Comparison of ENCODE assay signal across 17 cellular contexts in the genomic region with DNA sequence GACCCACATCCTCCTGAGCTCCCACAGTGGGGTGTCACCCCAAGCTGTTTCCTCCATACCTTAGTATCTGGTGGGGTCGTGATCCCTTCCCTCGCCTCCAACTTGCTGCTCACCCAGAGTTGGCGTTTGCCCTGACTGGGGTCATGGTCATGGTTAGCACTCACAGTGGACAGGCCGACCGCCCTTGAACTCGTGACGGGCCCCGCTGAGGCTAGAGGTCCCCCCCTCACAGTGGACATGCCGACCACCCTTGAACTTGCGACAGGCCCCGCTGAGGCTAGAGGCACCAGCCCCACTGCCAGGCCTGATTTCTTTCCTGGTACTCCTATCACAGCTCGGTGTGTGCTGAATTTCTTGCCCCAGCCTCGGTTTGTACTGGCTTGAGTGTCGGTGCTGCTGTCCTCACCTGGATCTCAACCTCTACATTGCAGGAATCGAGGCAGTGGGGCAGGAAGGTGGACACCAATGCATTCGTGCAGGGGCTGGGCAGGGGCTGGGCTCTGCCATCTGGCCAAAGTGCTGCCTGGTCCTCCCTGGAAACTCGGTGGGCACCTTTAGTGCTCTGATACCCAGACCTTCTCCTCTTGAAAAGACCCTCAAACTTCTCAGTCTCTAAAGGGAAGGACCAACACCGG. TPM values are rescaled to one million over a fixed set of nuclear protein-coding genes. Genes with fewer than 3 reads are reported as not detected.
DNase-seq lines count a peak whose midpoint lies in the region; ATAC-seq and TF ChIP-seq lines count a peak whose summit lies in the region.
"Had no signal": no experiment of that assay in that cellular context is flagged by ENCODE, and none has a peak within 500 bp of the region (broad histone marks: within the 10 kb centered on the region; RNA-seq: fewer than 3 reads in every experiment).

No MANE protein-coding gene starts in this region.

- H3K9me3 ChIP-seq in upper lobe of right lung (no peaks in the 10 kb centered on the region), adrenal gland (replicated peaks in 1 of 3) (no peaks in the 10 kb centered on the region), T-helper 17 cell (ENCODE audit: control insufficient read depth, low read length, poor library complexity, severe bottlenecking) (no peaks in the 10 kb centered on the region)
- H3K9me3 ChIP-seq: A549, Caco-2 had no signal

- peaks cover 0 to 2% of the 10 kb centered on the region in 2 donors for H3K27me3 Mint-ChIP-seq in natural killer cell treated with Interleukin-12 subunit alpha and Interleukin-12 subunit beta and Interleukin-15 and Interleukin-18, amount 100 ng/mL, for 72 hours
- H3K27me3 Mint-ChIP-seq in natural killer cell (ENCODE audit: low read depth in 2 of 2), result no peaks in the 10 kb centered on the region
- H3K27me3 Mint-ChIP-seq in T-helper 17 cell, result peaks cover 36% of the 10 kb centered on the region

- no peak overlapping the region for H3K4me3 Mint-ChIP-seq in natural killer cell treated with Interleukin-12 subunit alpha and Interleukin-12 subunit beta and Interleukin-15 and Interleukin-18, amount 100 ng/mL, for 72 hours
- H3K4me3 Mint-ChIP-seq in natural killer cell (no peak overlapping the region), T-helper 17 cell (no peak overlapping the region)
- H3K4me3 Mint-ChIP-seq: CD4-positive, alpha-beta T cell had no signal

- H3K4me3 ChIP-seq in upper lobe of right lung (no peak overlapping the region), adrenal gland (no peak overlapping the region)
- H3K4me3 ChIP-seq: A549 had no signal

- no peaks in the 10 kb centered on the region for H3K4me1 ChIP-seq in upper lobe of right lung
- H3K4me1 ChIP-seq in adrenal gland (replicated peaks in 1 of 2), result no peaks in the 10 kb centered on the region
- H3K4me1 ChIP-seq: A549, Caco-2 had no signal

- intact Hi-C loops in natural killer cell (cut with micrococcal nuclease) (no loop called here), posterior vena cava (cut with DNase I) (no loop called here), upper lobe of right lung (cut with DNase I) (no loop called here), adrenal gland (cut with DNase I) (no loop called here)

- no peaks in the 10 kb centered on the region for H3K4me1 Mint-ChIP-seq in natural killer cell treated with Interleukin-12 subunit alpha and Interleukin-12 subunit beta and Interleukin-15 and Interleukin-18, amount 100 ng/mL, for 72 hours (ENCODE audit: low read depth in 2 of 2)
- no peaks in the 10 kb centered on the region for H3K4me1 Mint-ChIP-seq in natural killer cell
- no peaks in the 10 kb centered on the region for H3K4me1 Mint-ChIP-seq in T-helper 17 cell

- no peak for TF ChIP-seq CTCF in natural killer cell (IDR thresholded peaks at IDR 0.05)
- no peak for TF ChIP-seq CTCF in upper lobe of right lung (IDR thresholded peaks at IDR 0.05)
- no peak for TF ChIP-seq CTCF in adrenal gland (IDR thresholded peaks at IDR 0.05)

- H3K27ac Mint-ChIP-seq in natural killer cell treated with Interleukin-12 subunit alpha and Interleukin-12 subunit beta and Interleukin-15 and Interleukin-18, amount 100 ng/mL, for 72 hours, result no peak overlapping the region
- H3K27ac Mint-ChIP-seq in natural killer cell, result no peak overlapping the region
- no peak overlapping the region for H3K27ac Mint-ChIP-seq in T-helper 17 cell
- H3K27ac Mint-ChIP-seq: CD4-positive, alpha-beta T cell had no signal

- H3K27ac ChIP-seq in upper lobe of right lung (no peak overlapping the region), adrenal gland (no peak overlapping the region)
- H3K27ac ChIP-seq: 22Rv1, A549, C4-2B had no signal

- ATAC-seq in natural killer cell treated with Interleukin-12 subunit alpha and Interleukin-12 subunit beta and Interleukin-15 and Interleukin-18, amount 100 ng/mL, for 72 hours, result peak; percentile 15 to 53
- ATAC-seq in natural killer cell (no peak), upper lobe of right lung (peak; percentile 21), T-helper 17 cell (no peak), HG03025 (IDR thresholded peaks at IDR 0.05; ENCODE audit: low FRiP score, unreplicated experiment) (no peak)
- ATAC-seq: A549 had no signal

- DNase-seq in natural killer cell treated with Interleukin-12 subunit alpha and Interleukin-12 subunit beta and Interleukin-15 and Interleukin-18, amount 100 ng/mL, for 72 hours (ENCODE audit: low spot score), result no peak
- DNase-seq in natural killer cell, result no peak
- peak; percentile 54 for DNase-seq in posterior vena cava (ENCODE audit: low spot score)
- DNase-seq in upper lobe of right lung, result peak; percentile 51
- no peak for DNase-seq in adrenal gland
- no peak for DNase-seq in T-helper 17 cell
- DNase-seq: AML-193; Caco-2; CD4-positive, alpha-beta T cell; GDM1; GOT3; H7 had no signal

- no peak for TF ChIP-seq POLR2A in adrenal gland (IDR thresholded peaks at IDR 0.05)

- no peaks in the 10 kb centered on the region for H3K36me3 Mint-ChIP-seq in natural killer cell treated with Interleukin-12 subunit alpha and Interleukin-12 subunit beta and Interleukin-15 and Interleukin-18, amount 100 ng/mL, for 72 hours
- H3K36me3 Mint-ChIP-seq in natural killer cell (no peaks in the 10 kb centered on the region), T-helper 17 cell (ENCODE audit: low read depth) (no peaks in the 10 kb centered on the region)

- H3K9me3 Mint-ChIP-seq in natural killer cell treated with Interleukin-12 subunit alpha and Interleukin-12 subunit beta and Interleukin-15 and Interleukin-18, amount 100 ng/mL, for 72 hours, result no peaks in the 10 kb centered on the region
- no peaks in the 10 kb centered on the region for H3K9me3 Mint-ChIP-seq in natural killer cell
- H3K9me3 Mint-ChIP-seq: CD4-positive, alpha-beta T cell had no signal

- 83 to 92% (median 85%) methylated on average over 14 to 18 of the region's 18 CpGs for WGBS in adrenal gland, 4 donors

- H3K27me3 ChIP-seq in upper lobe of right lung, result no peaks in the 10 kb centered on the region
- H3K27me3 ChIP-seq in adrenal gland, result no peaks in the 10 kb centered on the region

- H3K36me3 ChIP-seq in upper lobe of right lung (no peaks in the 10 kb centered on the region), adrenal gland (replicated peaks in 1 of 2) (no peaks in the 10 kb centered on the region)

RNA-seq across cellular contexts. Expression of gene AJAP1, which starts 37.5 kb away (rescaled TPM):
- not detected for total RNA-seq in natural killer cell treated with Interleukin-12 subunit alpha and Interleukin-12 subunit beta and Interleukin-15 and Interleukin-18, amount 100 ng/mL, for 72 hours
- total RNA-seq in natural killer cell (not detected), posterior vena cava (under 1 TPM; 0.32 to 0.57 TPM), upper lobe of right lung (0.52 TPM), adrenal gland (1 to 10 TPM in 2 of 8 donors, under 1 TPM in 6; 0.32 to 2.2 (median 0.50) TPM), T-helper 17 cell (not detected)
- polyA plus RNA-seq in adrenal gland, result under 1 TPM; 0.07 to 0.32 (median 0.20) TPM
- total RNA-seq: Caco-2, HT-29 had no signal
- polyA plus RNA-seq: A549 had no signal

Comparison
In these comparisons a context has a peak if more than half of its experiments do, and no peak if none do; other contexts are left out.
1. ATAC-seq: peak in natural killer cell treated with Interleukin-12 subunit alpha and Interleukin-12 subunit beta and Interleukin-15 and Interleukin-18, amount 100 ng/mL, for 72 hours (2 of 2) and upper lobe of right lung (single experiment); none in natural killer cell (0 of 3), T-helper 17 cell (single experiment) and HG03025 (single experiment).
2. DNase-seq: peak in posterior vena cava (single experiment) and upper lobe of right lung (single experiment); none in natural killer cell treated with Interleukin-12 subunit alpha and Interleukin-12 subunit beta and Interleukin-15 and Interleukin-18, amount 100 ng/mL, for 72 hours (single experiment), natural killer cell (single experiment), adrenal gland (0 of 7) and T-helper 17 cell (0 of 3).